18 cellular contexts compared by ENCODE assay signal in genomic region chr10:88555190-88555894, GRCh38. TPM values are rescaled to one million over a fixed set of nuclear protein-coding genes. Genes with fewer than 3 reads are reported as not detected.
DNase-seq lines count a peak whose midpoint lies in the region; ATAC-seq, FAIRE-seq and TF ChIP-seq lines count a peak whose summit lies in the region.
"Had no signal": no experiment of that assay in that cellular context is flagged by ENCODE, and none has a peak within 500 bp of the region (broad histone marks: within the 10 kb centered on the region; RNA-seq: fewer than 3 reads in every experiment).

No MANE protein-coding gene starts in this region.

- no peaks in the 10 kb centered on the region for H3K9me3 ChIP-seq in A549
- H3K9me3 ChIP-seq in GM23248 (ENCODE audit: low read depth), result no peaks in the 10 kb centered on the region
- H3K9me3 ChIP-seq: mucosa of descending colon had no signal

- DNase-seq in A549 (ENCODE audit: low read depth in 1 of 2, low spot score in 1 of 2), result no peak
- DNase-seq in GM23248, result peak; percentile 29
- peak; percentile 50 for DNase-seq in NOMO-1 treated with dmso at 0.1 percent for 144 hours (lab: John Stamatoyannopoulos, UW; ENCODE audit: unreplicated experiment)
- DNase-seq in fibroblast of mammary gland (ENCODE audit: low read depth), result peak; percentile 37
- DNase-seq in activated CD4-positive, alpha-beta memory T cell treated with anti-CD3 and anti-CD28 coated beads, Interleukin-2, amount 10 ng/mL, durations not matched to agents 7 days and 5 days, result no peak
- DNase-seq in amniotic stem cell (lab: John Stamatoyannopoulos, UW), result no peak
- DNase-seq in RKO (ENCODE audit: low spot score), result no peak
- DNase-seq: activated CD4-positive, alpha-beta T cell treated with anti-CD3 and anti-CD28 coated beads, Interleukin-2, amount 10 ng/mL, durations not matched to agents 24 days and 14 days; activated gamma-delta T cell; CD8-positive, alpha-beta memory T cell; DMS79; dorsolateral prefrontal cortex; mucosa of descending colon; NCI-H2081 had no signal

- H3K9me2 ChIP-seq in GM23248 (ENCODE audit: insufficient read depth), result no peaks in the 10 kb centered on the region

- no peak for TF ChIP-seq RAD21 in A549 (conservative IDR thresholded peaks at IDR 0.05 in 1 of 2, IDR thresholded peaks at IDR 0.05 in 1 of 2)

- no peak for ATAC-seq in A549
- ATAC-seq: left lobe of liver, mucosa of descending colon had no signal

- no peaks in the 10 kb centered on the region for H3K9me3 Mint-ChIP-seq in activated CD4-positive, alpha-beta memory T cell treated with anti-CD3 and anti-CD28 coated beads, Interleukin-2, amount 10 ng/mL, durations not matched to agents 7 days and 5 days
- H3K9me3 Mint-ChIP-seq: activated CD4-positive, alpha-beta T cell treated with anti-CD3 and anti-CD28 coated beads, Interleukin-2, amount 10 ng/mL, durations not matched to agents 24 days and 14 days; CD8-positive, alpha-beta memory T cell; IgD-negative memory B cell had no signal

- no peaks in the 10 kb centered on the region for H4K20me1 ChIP-seq in GM23248 (ENCODE audit: insufficient read depth)

- CTCF ChIA-PET in A549 (lab: Yijun Ruan, JAX), result interaction anchor here (0.5 to 4.1 kb wide), 9 partner anchors 9 to 705 kb away, joined by 3 to 24 read pairs (median 4); no protein-coding TSS in a partner anchor
- CTCF ChIA-PET in activated CD4-positive, alpha-beta memory T cell treated with anti-CD3 and anti-CD28 coated beads, Interleukin-2, amount 10 ng/mL, durations not matched to agents 7 days and 5 days (lab: Charles Lee), result interaction anchor here (1.6 kb wide), 2 partner anchors 163 to 696 kb away, joined by 3 read pairs; no protein-coding TSS in a partner anchor

- no peak overlapping the region for H3K27ac ChIP-seq in A549
- no peak overlapping the region for H3K27ac ChIP-seq in GM23248
- H3K27ac ChIP-seq: dorsolateral prefrontal cortex had no signal

- H3F3A ChIP-seq in GM23248 (ENCODE audit: insufficient read depth), result peaks cover 6% of the 10 kb centered on the region; the same call in 1 of the 2 replicates

- no peaks in the 10 kb centered on the region for H3K79me2 ChIP-seq in GM23248 (ENCODE audit: insufficient read depth)

- 69% methylated on average over 7 of the region's 7 CpGs for WGBS in A549 (ENCODE audit: missing lambda C conversion rate)
- WGBS in GM23248 (ENCODE audit: low coverage in 1 of 2, low lambda C conversion rate in 2 of 2, missing lambda C conversion rate in 2 of 2), 2 experiments, result 74 to 77% methylated on average over 7 of the region's 7 CpGs

- H3K4me2 ChIP-seq in A549 (no peak overlapping the region), GM23248 (ENCODE audit: unreplicated experiment) (no peak overlapping the region)

- no peaks in the 10 kb centered on the region for H3K27me3 ChIP-seq in GM23248 (replicated peaks; ENCODE audit: insufficient read depth)
- H3K27me3 ChIP-seq: dorsolateral prefrontal cortex had no signal

- no peaks in the 10 kb centered on the region for H3K36me3 Mint-ChIP-seq in activated CD4-positive, alpha-beta memory T cell treated with anti-CD3 and anti-CD28 coated beads, Interleukin-2, amount 10 ng/mL, durations not matched to agents 7 days and 5 days (ENCODE audit: low read depth)
- H3K36me3 Mint-ChIP-seq: CD8-positive, alpha-beta memory T cell had no signal

- H3K4me3 ChIP-seq in A549 (no peak overlapping the region), GM23248 (no peak overlapping the region), fibroblast of mammary gland (ENCODE audit: control insufficient read depth, low read depth, low read length) (no peak overlapping the region)
- H3K4me3 ChIP-seq: dorsolateral prefrontal cortex, mucosa of descending colon had no signal

- no peak for TF ChIP-seq POLR2A in A549 (IDR thresholded peaks at IDR 0.05; ENCODE audit: low read length)

- POLR2A ChIA-PET in A549 (lab: Yijun Ruan, JAX), result no interaction called here
- POLR2A ChIA-PET in activated CD4-positive, alpha-beta memory T cell treated with anti-CD3 and anti-CD28 coated beads, Interleukin-2, amount 10 ng/mL, durations not matched to agents 7 days and 5 days (lab: Charles Lee), result interaction anchor here (0.6 to 1.7 kb wide), 2 partner anchors 8 to 693 kb away, joined by 3 to 5 read pairs; no protein-coding TSS in a partner anchor

- no peak overlapping the region for H3K4me3 Mint-ChIP-seq in activated CD4-positive, alpha-beta memory T cell treated with anti-CD3 and anti-CD28 coated beads, Interleukin-2, amount 10 ng/mL, durations not matched to agents 7 days and 5 days
- H3K4me3 Mint-ChIP-seq: activated CD4-positive, alpha-beta T cell treated with anti-CD3 and anti-CD28 coated beads, Interleukin-2, amount 10 ng/mL, durations not matched to agents 24 days and 14 days; CD8-positive, alpha-beta memory T cell; IgD-negative memory B cell had no signal

- peaks cover 4% of the 10 kb centered on the region for H3K4me1 Mint-ChIP-seq in activated CD4-positive, alpha-beta memory T cell treated with anti-CD3 and anti-CD28 coated beads, Interleukin-2, amount 10 ng/mL, durations not matched to agents 7 days and 5 days
- H3K4me1 Mint-ChIP-seq: IgD-negative memory B cell had no signal

- H2AFZ ChIP-seq in GM23248, result no peak overlapping the region

- H3K27ac Mint-ChIP-seq in activated CD4-positive, alpha-beta memory T cell treated with anti-CD3 and anti-CD28 coated beads, Interleukin-2, amount 10 ng/mL, durations not matched to agents 7 days and 5 days, result no peak overlapping the region
- H3K27ac Mint-ChIP-seq: activated CD4-positive, alpha-beta T cell treated with anti-CD3 and anti-CD28 coated beads, Interleukin-2, amount 10 ng/mL, durations not matched to agents 24 days and 14 days; CD8-positive, alpha-beta memory T cell; IgD-negative memory B cell had no signal

- H3K27me3 Mint-ChIP-seq in activated CD4-positive, alpha-beta memory T cell treated with anti-CD3 and anti-CD28 coated beads, Interleukin-2, amount 10 ng/mL, durations not matched to agents 7 days and 5 days, result no peaks in the 10 kb centered on the region
- H3K27me3 Mint-ChIP-seq: IgD-negative memory B cell had no signal

- TF ChIP-seq EP300 in A549 (IDR thresholded peaks at IDR 0.05), result no peak

- H3K36me3 ChIP-seq in GM23248 (ENCODE audit: low read depth), result no peaks in the 10 kb centered on the region

- H3K9ac ChIP-seq in GM23248, result no peak overlapping the region

- H3K4me1 ChIP-seq in A549 (peaks cover 10% of the 10 kb centered on the region), GM23248 (ENCODE audit: insufficient read depth) (peaks cover 13% of the 10 kb centered on the region)

- no peak for TF ChIP-seq CTCF in A549 (IDR thresholded peaks at IDR 0.05)
- TF ChIP-seq CTCF in fibroblast of mammary gland (conservative IDR thresholded peaks at IDR 0.05; ENCODE audit: control insufficient read depth, insufficient read depth, low read depth, low read length), result no peak

- FAIRE-seq in A549 (lab: Jason Lieb, UNC), result no peak

- in situ Hi-C loops in GM23248 (cut with MboI), result loop anchor here (10.0 kb wide), 1 partner anchor 701 kb away; no protein-coding TSS in a partner anchor

TF ChIP-seq in A549, 52 proteins besides CTCF, POLR2A, EP300 and RAD21:
- no peak for TF ChIP-seq FOXS1 (CRISPR knock-in tag; IDR thresholded peaks at IDR 0.05)
- TF ChIP-seq CEBPB (IDR thresholded peaks at IDR 0.05), result peak; percentile 43 to 54; a peak in 3 of 4 replicates

RNA-seq across cellular contexts. Expression of gene RNLS, which starts 27.8 kb away (rescaled TPM):
- polyA plus RNA-seq in A549 (2011; rRNA removed), result 16.8 and 20.0 TPM in 2 replicates
- polyA plus RNA-seq in A549 (2012; cell fraction: cytosol; rRNA removed), result 9.6 and 11.7 TPM in 2 replicates
- 6.3 and 7.2 TPM in 2 replicates for polyA plus RNA-seq in A549 (2012; cell fraction: nucleus; rRNA removed)
- polyA plus RNA-seq in A549 (2017; fragmentation: RNase III; extraction: RNeasy Plus Mini Kit Qiagen cat#74134 plus additional on column Dnase treatment), result 11.7 to 13.2 TPM (median 11.7 TPM) in 3 replicates
- 9.7 and 14.0 TPM in 2 replicates for polyA minus RNA-seq in A549 (2011; rRNA and poly(A)+ RNA removed)
- total RNA-seq in GM23248 (2014; rRNA removed; shearing (Covaris generic)), result 15.3 and 23.1 TPM in 2 replicates
- polyA plus RNA-seq in GM23248 (2016; fragmentation: Nextera tagmentation; extraction: Ambion mirVana), result 9.3 and 11.5 TPM in 2 replicates
- 1 to 10 TPM; 1.3 to 2.2 TPM for total RNA-seq in activated CD4-positive, alpha-beta memory T cell treated with anti-CD3 and anti-CD28 coated beads, Interleukin-2, amount 10 ng/mL, durations not matched to agents 7 days and 5 days

RNA-seq across cellular contexts. Expression of gene LIPJ, which starts 31.2 kb away (rescaled TPM):
- polyA plus RNA-seq in A549 (2011; rRNA removed) (not detected in 2 replicates), A549 (2017; fragmentation: RNase III; extraction: RNeasy Plus Mini Kit Qiagen cat#74134 plus additional on column Dnase treatment) (not detected in 3 replicates), GM23248 (2016; fragmentation: Nextera tagmentation; extraction: Ambion mirVana) (0.18 TPM in 1 of 2 replicates, not detected in the other)
- not detected in 2 replicates for polyA plus RNA-seq in A549 (2012; cell fraction: cytosol; rRNA removed)
- not detected in 2 replicates for polyA plus RNA-seq in A549 (2012; cell fraction: nucleus; rRNA removed)
- not detected in 2 replicates for polyA minus RNA-seq in A549 (2011; rRNA and poly(A)+ RNA removed)
- total RNA-seq in GM23248 (2014; rRNA removed; shearing (Covaris generic)), result not detected in 2 replicates
- not detected for total RNA-seq in activated CD4-positive, alpha-beta memory T cell treated with anti-CD3 and anti-CD28 coated beads, Interleukin-2, amount 10 ng/mL, durations not matched to agents 7 days and 5 days
- total RNA-seq: activated CD4-positive, alpha-beta T cell treated with anti-CD3 and anti-CD28 coated beads, Interleukin-2, amount 10 ng/mL, durations not matched to agents 24 days and 14 days; pulmonary artery endothelial cell had no signal
- polyA plus RNA-seq: CD8-positive, alpha-beta memory T cell; esophagus; IgD-negative memory B cell had no signal

Comparison
In these comparisons a context has a peak if more than half of its experiments do, and no peak if none do; other contexts are left out.
1. DNase-seq: peak in GM23248 (single experiment), NOMO-1 treated with dmso at 0.1 percent for 144 hours (single experiment) and fibroblast of mammary gland (single experiment); none in A549 (0 of 2), activated CD4-positive, alpha-beta memory T cell treated with anti-CD3 and anti-CD28 coated beads, Interleukin-2, amount 10 ng/mL, durations not matched to agents 7 days and 5 days (single experiment), amniotic stem cell (single experiment) and RKO (single experiment).